ENCODE assay signal across 14 cellular contexts in the genomic region with DNA sequence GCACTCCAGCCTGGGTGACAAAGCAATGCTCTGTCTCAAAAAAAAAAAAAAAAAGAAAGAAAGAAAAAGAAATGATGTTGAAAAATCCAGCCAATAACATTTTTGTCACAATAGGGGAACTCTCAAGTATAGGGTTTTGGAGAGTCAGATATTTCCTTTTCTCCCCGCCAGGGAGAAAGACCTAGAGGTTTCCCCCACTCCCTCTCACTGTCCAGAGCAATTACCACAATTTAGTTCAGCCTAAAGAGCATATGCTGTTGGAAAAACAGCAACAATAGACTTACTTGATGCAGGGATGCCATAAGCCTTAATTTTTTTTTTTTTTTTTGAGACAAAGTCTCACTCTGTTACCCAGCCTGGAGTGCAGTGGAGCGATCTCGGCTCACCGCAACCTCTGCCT. TPM values are rescaled to one million over a fixed set of nuclear protein-coding genes. Genes with fewer than 3 reads are reported as not detected.
DNase-seq lines count a peak whose midpoint lies in the region; ATAC-seq and TF ChIP-seq lines count a peak whose summit lies in the region.
"Had no signal": no experiment of that assay in that cellular context is flagged by ENCODE, and none has a peak within 500 bp of the region (broad histone marks: within the 10 kb centered on the region; RNA-seq: fewer than 3 reads in every experiment).

No MANE protein-coding gene starts in this region.

- CTCF ChIA-PET in PC-3 (lab: Charles Lee): no interaction called here

- H3K9me3 ChIP-seq in BE2C: no peaks in the 10 kb centered on the region
- H3K9me3 ChIP-seq in PC-3 (ENCODE audit: low read length): no peaks in the 10 kb centered on the region
- H3K9me3 ChIP-seq: A549 had no signal

- intact Hi-C loops in PC-3 (cut with micrococcal nuclease): no loop called here

- peaks cover 6% of the 10 kb centered on the region for H3F3A ChIP-seq in PC-3 (ENCODE audit: low read length, unreplicated experiment)

- H3K4me3 ChIP-seq in BE2C (ENCODE audit: low read depth, low read length) (no peak overlapping the region), PC-3 (ENCODE audit: low read length) (no peak overlapping the region)
- H3K4me3 ChIP-seq: A549 had no signal

- H3K27ac Mint-ChIP-seq in T-helper 1 cell treated with Interleukin-12 subunit alpha and Interleukin-12 subunit beta and Interleukin-4 antibody, amounts not matched to agents 30 μg/mL and 1 μg/mL, for 36 hours: peak overlapping the region; percentile 67
- H3K27ac Mint-ChIP-seq in brain: peak overlapping the region in 2 of 5 experiments; percentile 62 to 87
- H3K27ac Mint-ChIP-seq in stimulated activated memory B cell treated with anti-CD40 and anti-IgM and Interleukin-4, amounts not matched to agents 10 μg/mL and 1 μg/mL and 100 μg/mL, for 72 hours: peak overlapping the region; percentile 99

- H3K36me3 Mint-ChIP-seq in T-helper 1 cell treated with Interleukin-12 subunit alpha and Interleukin-12 subunit beta and Interleukin-4 antibody, amounts not matched to agents 30 μg/mL and 1 μg/mL, for 36 hours (ENCODE audit: low read depth): peaks cover 8% of the 10 kb centered on the region
- H3K36me3 Mint-ChIP-seq in brain: peaks cover 6% of the 10 kb centered on the region
- no peaks in the 10 kb centered on the region for H3K36me3 Mint-ChIP-seq in stimulated activated memory B cell treated with anti-CD40 and anti-IgM and Interleukin-4, amounts not matched to agents 10 μg/mL and 1 μg/mL and 100 μg/mL, for 72 hours

- no TSS peak for BruUV-seq in PC-3 (replicated peaks; lab: Mats Ljungman, UMichigan)

- H3K9ac ChIP-seq in PC-3 (ENCODE audit: low read length): no peak overlapping the region

- H3K36me3 ChIP-seq in BE2C: no peaks in the 10 kb centered on the region
- H3K36me3 ChIP-seq in PC-3 (ENCODE audit: low read depth, low read length): no peaks in the 10 kb centered on the region

- no peak overlapping the region for H3K4me3 Mint-ChIP-seq in T-helper 1 cell treated with Interleukin-12 subunit alpha and Interleukin-12 subunit beta and Interleukin-4 antibody, amounts not matched to agents 30 μg/mL and 1 μg/mL, for 36 hours
- H3K4me3 Mint-ChIP-seq in brain: peak overlapping the region in 3 of 5 experiments; percentile 35 to 69 (median 65)
- no peak overlapping the region for H3K4me3 Mint-ChIP-seq in stimulated activated memory B cell treated with anti-CD40 and anti-IgM and Interleukin-4, amounts not matched to agents 10 μg/mL and 1 μg/mL and 100 μg/mL, for 72 hours

- H3K27me3 ChIP-seq in BE2C (no peaks in the 10 kb centered on the region), PC-3 (ENCODE audit: low read length) (no peaks in the 10 kb centered on the region)

- H4K20me1 ChIP-seq in PC-3 (ENCODE audit: low read length): no peaks in the 10 kb centered on the region

- DNase-seq in T-helper 1 cell: no peak
- peak; percentile 59 for DNase-seq in MV-4-11 (lab: John Stamatoyannopoulos, UW)
- DNase-seq in globus pallidus (ENCODE audit: low spot score): no peak
- DNase-seq in BE2C: no peak
- DNase-seq in PC-3: no peak
- DNase-seq: activated CD4-positive, CD25-positive, alpha-beta regulatory T cell; KG1; NCI-H2227 treated with DMSO at 0.1 percent for 48 hours; SHP77; stimulated activated CD4-positive, alpha-beta T cell treated with anti-CD3 and anti-CD28 coated beads, Interleukin-4, amount 100 ng/mL, for 24 hours had no signal

- no peak overlapping the region for H3K4me2 ChIP-seq in PC-3 (ENCODE audit: low read length)
- H3K4me2 ChIP-seq: A549 had no signal

- no peaks in the 10 kb centered on the region for H3K9me2 ChIP-seq in PC-3 (replicated peaks; ENCODE audit: low read length)

- POLR2A ChIA-PET in PC-3 (lab: Charles Lee; ENCODE audit: unreplicated experiment): no interaction called here

- H3K79me2 ChIP-seq in PC-3 (ENCODE audit: low read length): peaks cover 67% of the 10 kb centered on the region

- H3K4me1 ChIP-seq in BE2C (0 out of 2 replicates have a peak, but pooled peaks cover 3% of the 10 kb centered on the region), PC-3 (ENCODE audit: insufficient read depth, low read length) (peaks cover 29% of the 10 kb centered on the region)

- ATAC-seq in stimulated activated memory B cell treated with anti-CD40 and anti-IgM and Interleukin-4, amounts not matched to agents 10 μg/mL and 1 μg/mL and 100 μg/mL, for 72 hours: no peak
- ATAC-seq in PC-3: no peak
- ATAC-seq: A549 had no signal

- no peak overlapping the region for H2AFZ ChIP-seq in PC-3 (ENCODE audit: low read length)

- H3K4me1 Mint-ChIP-seq in T-helper 1 cell treated with Interleukin-12 subunit alpha and Interleukin-12 subunit beta and Interleukin-4 antibody, amounts not matched to agents 30 μg/mL and 1 μg/mL, for 36 hours (ENCODE audit: low read depth): peaks cover 36% of the 10 kb centered on the region
- H3K4me1 Mint-ChIP-seq in brain: peaks cover 35% of the 10 kb centered on the region
- peaks cover 42% of the 10 kb centered on the region for H3K4me1 Mint-ChIP-seq in stimulated activated memory B cell treated with anti-CD40 and anti-IgM and Interleukin-4, amounts not matched to agents 10 μg/mL and 1 μg/mL and 100 μg/mL, for 72 hours

- no peaks in the 10 kb centered on the region for H3K27me3 Mint-ChIP-seq in T-helper 1 cell treated with Interleukin-12 subunit alpha and Interleukin-12 subunit beta and Interleukin-4 antibody, amounts not matched to agents 30 μg/mL and 1 μg/mL, for 36 hours (ENCODE audit: low read depth)
- peaks cover 10% of the 10 kb centered on the region for H3K27me3 Mint-ChIP-seq in brain
- H3K27me3 Mint-ChIP-seq in stimulated activated memory B cell treated with anti-CD40 and anti-IgM and Interleukin-4, amounts not matched to agents 10 μg/mL and 1 μg/mL and 100 μg/mL, for 72 hours: no peaks in the 10 kb centered on the region

- TF ChIP-seq CTCF in brain (conservative IDR thresholded peaks at IDR 0.05): no peak
- no peak for TF ChIP-seq CTCF in BE2C (IDR thresholded peaks at IDR 0.05; ENCODE audit: low read depth, low read length)
- TF ChIP-seq CTCF in PC-3 (conservative IDR thresholded peaks at IDR 0.05; ENCODE audit: low read depth, low read length): no peak

- no peak overlapping the region for H3K27ac ChIP-seq in PC-3 (ENCODE audit: low read length)

- no peaks in the 10 kb centered on the region for H3K9me3 Mint-ChIP-seq in T-helper 1 cell treated with Interleukin-12 subunit alpha and Interleukin-12 subunit beta and Interleukin-4 antibody, amounts not matched to agents 30 μg/mL and 1 μg/mL, for 36 hours
- H3K9me3 Mint-ChIP-seq in brain: no peaks in the 10 kb centered on the region
- no peaks in the 10 kb centered on the region for H3K9me3 Mint-ChIP-seq in stimulated activated memory B cell treated with anti-CD40 and anti-IgM and Interleukin-4, amounts not matched to agents 10 μg/mL and 1 μg/mL and 100 μg/mL, for 72 hours

RNA-seq across cellular contexts. Expression of a gene that starts 3.0 kb away (rescaled TPM):
- polyA plus RNA-seq in brain (ENCODE audit: insufficient read depth, low read depth, low replicate concordance): 2.2 TPM
- polyA plus RNA-seq in BE2C (2012; ENCODE audit: insufficient read depth, insufficient read length, low read depth): 10.2 TPM
- total RNA-seq in PC-3 (2014; rRNA removed): 13.3 and 16.0 TPM in 2 replicates

Comparison
In these comparisons a context has a peak if more than half of its experiments do, and no peak if none do; other contexts are left out.
1. H3K4me3 Mint-ChIP-seq: peak in brain (3 of 5); none in T-helper 1 cell treated with Interleukin-12 subunit alpha and Interleukin-12 subunit beta and Interleukin-4 antibody, amounts not matched to agents 30 μg/mL and 1 μg/mL, for 36 hours (single experiment) and stimulated activated memory B cell treated with anti-CD40 and anti-IgM and Interleukin-4, amounts not matched to agents 10 μg/mL and 1 μg/mL and 100 μg/mL, for 72 hours (single experiment).